ENCODE assay signal across 8 cellular contexts in genomic region chrX:11558972-11559371, GRCh38.
A peak's percentile ranks its signal among the peaks of the same experiment; 100 is the strongest.
DNase-seq lines count a peak whose midpoint lies in the region; ATAC-seq and TF ChIP-seq lines count a peak whose summit lies in the region.

No MANE protein-coding gene starts in this region.

- no peak for TF ChIP-seq EP300 in sigmoid colon (IDR thresholded peaks at IDR 0.05)

- DNase-seq in HT1080 (ENCODE audit: low read depth), result peak; percentile 23
- DNase-seq in activated CD4-positive, alpha-beta T cell treated with anti-CD3 and anti-CD28 coated beads for 24 hours (ENCODE audit: low read depth in 2 of 2), result peak; percentile 17 to 48
- no peak for DNase-seq in esophagus squamous epithelium (lab: John Stamatoyannopoulos, UW)
- peak; percentile 14 to 22 for DNase-seq in stimulated activated CD4-positive, alpha-beta T cell treated with anti-CD3 and anti-CD28 coated beads, Interleukin-4, amount 100 ng/mL, for 48 hours (ENCODE audit: low read depth in 2 of 2)
- DNase-seq in sigmoid colon, result no peak

- H3K27ac ChIP-seq in DOHH2 (ENCODE audit: low read depth, low read length) (no peak overlapping the region), esophagus squamous epithelium (no peak overlapping the region), sigmoid colon (no peak overlapping the region)

- H3K4me2 ChIP-seq in DOHH2 (ENCODE audit: low read length), result no peak overlapping the region

- H3K4me1 ChIP-seq in DOHH2 (ENCODE audit: control insufficient read depth, low read length), result no peaks in the 10 kb centered on the region
- no peaks in the 10 kb centered on the region for H3K4me1 ChIP-seq in esophagus squamous epithelium
- H3K4me1 ChIP-seq in sigmoid colon, result peaks cover 0 to 31% (median 2%) of the 10 kb centered on the region in 4 donors

- peak; percentile 61 for TF ChIP-seq CTCF in DOHH2 (IDR thresholded peaks at IDR 0.05; ENCODE audit: low read depth, low read length, poor library complexity, severe bottlenecking)
- TF ChIP-seq CTCF in esophagus squamous epithelium (IDR thresholded peaks at IDR 0.05), result peak in 4 of 6 experiments; percentile 15 to 42 (median 22)
- TF ChIP-seq CTCF in sigmoid colon (IDR thresholded peaks at IDR 0.05), result no peak

- no peaks in the 10 kb centered on the region for H4K20me1 ChIP-seq in DOHH2 (ENCODE audit: control insufficient read depth, insufficient read depth, low read depth, low read length)

- WGBS in esophagus squamous epithelium, 2 donors, result 90 to 100% methylated on average over 4 of the region's 4 CpGs
- 95 to 96% methylated on average over 4 of the region's 4 CpGs for WGBS in sigmoid colon, 2 donors

- intact Hi-C loops in esophagus squamous epithelium (cut with DNase I) (no loop called here), sigmoid colon (cut with DNase I) (no loop called here)

- H3K27me3 ChIP-seq in DOHH2 (ENCODE audit: control insufficient read depth, low read length) (no peaks in the 10 kb centered on the region), esophagus squamous epithelium (no peaks in the 10 kb centered on the region), sigmoid colon (no peaks in the 10 kb centered on the region)

- no peaks in the 10 kb centered on the region for H3K36me3 ChIP-seq in DOHH2 (ENCODE audit: control insufficient read depth, low read length)
- no peaks in the 10 kb centered on the region for H3K36me3 ChIP-seq in esophagus squamous epithelium
- H3K36me3 ChIP-seq in sigmoid colon, result no peaks in the 10 kb centered on the region

- ATAC-seq in HG03565 (IDR thresholded peaks at IDR 0.05; ENCODE audit: unreplicated experiment) (no peak), HG03457 (IDR thresholded peaks at IDR 0.05; ENCODE audit: unreplicated experiment) (no peak)

- no peaks in the 10 kb centered on the region for H3K79me2 ChIP-seq in DOHH2 (ENCODE audit: control insufficient read depth, low read length)

- TF ChIP-seq POLR2A in esophagus squamous epithelium (IDR thresholded peaks at IDR 0.05), result no peak
- TF ChIP-seq POLR2A in sigmoid colon (IDR thresholded peaks at IDR 0.05), result no peak

- H3K9me3 ChIP-seq in DOHH2 (ENCODE audit: control insufficient read depth, insufficient read depth, low read length) (no peaks in the 10 kb centered on the region), esophagus squamous epithelium (no peaks in the 10 kb centered on the region), sigmoid colon (no peaks in the 10 kb centered on the region)

- no peaks in the 10 kb centered on the region for H3K9me2 ChIP-seq in DOHH2 (replicated peaks; ENCODE audit: control insufficient read depth, low read length)

- H3F3A ChIP-seq in DOHH2 (ENCODE audit: control insufficient read depth, insufficient read depth), result no peaks in the 10 kb centered on the region

- H3K4me3 ChIP-seq in DOHH2 (ENCODE audit: low read length) (no peak overlapping the region), esophagus squamous epithelium (no peak overlapping the region), sigmoid colon (no peak overlapping the region)

Comparison
In these comparisons a context has a peak if more than half of its experiments do, and no peak if none do; other contexts are left out.
1. CTCF ChIP-seq: peak in DOHH2 (single experiment) and esophagus squamous epithelium (4 of 6); none in sigmoid colon (0 of 4).
2. DNase-seq: peak in HT1080 (single experiment), activated CD4-positive, alpha-beta T cell treated with anti-CD3 and anti-CD28 coated beads for 24 hours (2 of 2) and stimulated activated CD4-positive, alpha-beta T cell treated with anti-CD3 and anti-CD28 coated beads, Interleukin-4, amount 100 ng/mL, for 48 hours (2 of 2); none in esophagus squamous epithelium (single experiment) and sigmoid colon (single experiment).